Comparison of ENCODE assay signal across 31 cellular contexts in genomic region chr1:116791727-116792126, GRCh38. TPM values are rescaled to one million over a fixed set of nuclear protein-coding genes. Genes with fewer than 3 reads are reported as not detected.
"Had no signal": no experiment of that assay in that cellular context is flagged by ENCODE, and none has a peak within 500 bp of the region (broad histone marks: within the 10 kb centered on the region; RNA-seq: fewer than 3 reads in every experiment).

No MANE protein-coding gene starts in this region.

- H3K36me3 ChIP-seq: ascending aorta, cardiac muscle cell, gastroesophageal sphincter, thoracic aorta, uterus had no signal

- H3K4me1 ChIP-seq: ascending aorta, gastroesophageal sphincter, uterus had no signal

- H3K4me1 Mint-ChIP-seq: brain, mesothelial cell of epicardium had no signal

- H3K27ac Mint-ChIP-seq: activated CD4-positive, alpha-beta memory T cell treated with anti-CD3 and anti-CD28 coated beads for 36 hours; activated CD4-positive, alpha-beta T cell treated with anti-CD3 and anti-CD28 coated beads, Interleukin-2, amount 10 ng/mL, durations not matched to agents 24 days and 14 days; activated naive CD4-positive, alpha-beta T cell treated with anti-CD3 and anti-CD28 coated beads, Interleukin-2, amount 10 ng/mL, durations not matched to agents 7 days and 5 days; activated naive CD8-positive, alpha-beta T cell treated with anti-CD3 and anti-CD28 coated beads, Interleukin-2, amount 10 ng/mL, durations not matched to agents 7 days and 5 days; activated T-helper 1 cell treated with anti-CD3 and anti-CD28 coated beads, Interleukin-12 subunit alpha, Interleukin-12 subunit beta, Interleukin-2, Interleukin-4 antibody, amounts not matched to agents 30 ng/mL and 10 ng/mL and 1 ng/mL, durations not matched to agents 14 hours and 24 hours and 36 hours; brain; mesothelial cell of epicardium had no signal

- H2AFZ ChIP-seq: hepatocyte had no signal

- H3K4me2 ChIP-seq: hepatocyte had no signal

- H3K27ac ChIP-seq: ascending aorta, cardiac muscle cell, coronary artery, gastroesophageal sphincter, hepatocyte, thoracic aorta, uterus, VCaP had no signal

- DNase-seq: activated CD4-positive, alpha-beta memory T cell treated with anti-CD3 and anti-CD28 coated beads for 36 hours; activated CD4-positive, alpha-beta T cell treated with anti-CD3 and anti-CD28 coated beads, Interleukin-2, amount 10 ng/mL, durations not matched to agents 24 days and 14 days; activated gamma-delta T cell; activated naive CD4-positive, alpha-beta T cell treated with anti-CD3 and anti-CD28 coated beads, Interleukin-2, amount 10 ng/mL, durations not matched to agents 7 days and 5 days; activated naive CD8-positive, alpha-beta T cell treated with anti-CD3 and anti-CD28 coated beads, Interleukin-2, amount 10 ng/mL, durations not matched to agents 7 days and 5 days; activated T-cell treated with anti-CD3 and anti-CD28 coated beads for 4 hours; left cardiac atrium; naive B cell; posterior cingulate gyrus; right cardiac atrium; stimulated activated CD4-positive, alpha-beta T cell treated with anti-CD3 and anti-CD28 coated beads, Interleukin-15, amount 100 ng/mL, for 24 hours; stimulated activated CD4-positive, alpha-beta T cell treated with anti-CD3 and anti-CD28 coated beads, Interleukin-2, amount 100 ng/mL, for 24 hours; stimulated activated naive CD4-positive, alpha-beta T cell treated with Interleukin-2 at 50 U/mL for 16 hours; trophoblast cell; uterus had no signal

- H3K36me3 Mint-ChIP-seq: brain, mesothelial cell of epicardium had no signal

- FAIRE-seq: endothelial cell of umbilical vein, keratinocyte had no signal

- H3K4me3 ChIP-seq: ascending aorta, cardiac muscle cell, coronary artery, gastroesophageal sphincter, hepatocyte, thoracic aorta, uterus had no signal

- H3K9me3 ChIP-seq: ascending aorta, thoracic aorta, uterus had no signal

- ATAC-seq: gastroesophageal sphincter, left cardiac atrium, right cardiac atrium had no signal

- H3K4me3 Mint-ChIP-seq: activated CD4-positive, alpha-beta memory T cell treated with anti-CD3 and anti-CD28 coated beads for 36 hours; activated CD4-positive, alpha-beta T cell treated with anti-CD3 and anti-CD28 coated beads, Interleukin-2, amount 10 ng/mL, durations not matched to agents 24 days and 14 days; activated naive CD4-positive, alpha-beta T cell treated with anti-CD3 and anti-CD28 coated beads, Interleukin-2, amount 10 ng/mL, durations not matched to agents 7 days and 5 days; activated naive CD8-positive, alpha-beta T cell treated with anti-CD3 and anti-CD28 coated beads, Interleukin-2, amount 10 ng/mL, durations not matched to agents 7 days and 5 days; activated T-helper 1 cell treated with anti-CD3 and anti-CD28 coated beads, Interleukin-12 subunit alpha, Interleukin-12 subunit beta, Interleukin-2, Interleukin-4 antibody, amounts not matched to agents 30 ng/mL and 10 ng/mL and 1 ng/mL, durations not matched to agents 14 hours and 24 hours and 36 hours; brain; mesothelial cell of epicardium; naive B cell had no signal

- H3K79me2 ChIP-seq: hepatocyte had no signal

- H3K27me3 Mint-ChIP-seq: activated CD4-positive, alpha-beta memory T cell treated with anti-CD3 and anti-CD28 coated beads for 36 hours; activated CD4-positive, alpha-beta T cell treated with anti-CD3 and anti-CD28 coated beads, Interleukin-2, amount 10 ng/mL, durations not matched to agents 24 days and 14 days; activated naive CD4-positive, alpha-beta T cell treated with anti-CD3 and anti-CD28 coated beads, Interleukin-2, amount 10 ng/mL, durations not matched to agents 7 days and 5 days; activated naive CD8-positive, alpha-beta T cell treated with anti-CD3 and anti-CD28 coated beads, Interleukin-2, amount 10 ng/mL, durations not matched to agents 7 days and 5 days; naive B cell had no signal

- H3K27me3 ChIP-seq: ascending aorta, cardiac muscle cell, hepatocyte, uterus had no signal

RNA-seq across cellular contexts. Expression of gene CD2, which starts 37.5 kb away (rescaled TPM):
- total RNA-seq: ascending aorta, cardiac muscle cell, cerebellum, endothelial cell of umbilical vein, fibroblast of lung, fibroblast of villous mesenchyme, mesothelial cell of epicardium, osteoblast had no signal
- polyA plus RNA-seq: cardiac muscle cell, endothelial cell of umbilical vein, fibroblast of lung, keratinocyte had no signal
